In genomic region chr5:103258957-103259704, GRCh38 we compare ENCODE assay signal across 8 cellular contexts. TPM values are rescaled to one million over a fixed set of nuclear protein-coding genes. Genes with fewer than 3 reads are reported as not detected.
DNase-seq lines count a peak whose midpoint lies in the region; ATAC-seq and TF ChIP-seq lines count a peak whose summit lies in the region.

No MANE protein-coding gene starts in this region.

- peak overlapping the region; percentile 92 for H3K4me2 ChIP-seq in OCI-LY1 (ENCODE audit: low read length)

- H3K36me3 Mint-ChIP-seq in natural killer cell, result no peaks in the 10 kb centered on the region

- H3K4me3 ChIP-seq in OCI-LY1 (ENCODE audit: low read depth, low read length, poor library complexity, severe bottlenecking) (peak overlapping the region; percentile 79), esophagus squamous epithelium (peak overlapping the region; percentile 78 to 97 (median 82))

- DNase-seq in CD1c-positive myeloid dendritic cell (ENCODE audit: extremely low spot score) (peak; percentile 65), esophagus squamous epithelium (lab: John Stamatoyannopoulos, UW) (no peak), natural killer cell (peak; percentile 58)
- peak; percentile 71 for DNase-seq in activated T-cell treated with anti-CD3 and anti-CD28 coated beads, Interleukin-2, amount 50 U/mL, for 1 hour
- DNase-seq in stimulated activated naive CD4-positive, alpha-beta T cell treated with Interleukin-2 at 50 U/mL for 16 hours (lab: John Stamatoyannopoulos, UW), result peak; percentile 59

- 0% methylated on average over 3 to 8 of the region's 91 CpGs for WGBS in esophagus squamous epithelium, 2 donors

- no peaks in the 10 kb centered on the region for H3K9me2 ChIP-seq in OCI-LY1 (ENCODE audit: low read depth, low read length)

- H3F3A ChIP-seq in OCI-LY1 (ENCODE audit: insufficient read depth, low read length), result no peaks in the 10 kb centered on the region

- H3K36me3 ChIP-seq in OCI-LY1 (ENCODE audit: insufficient read depth, low read length) (no peaks in the 10 kb centered on the region), esophagus squamous epithelium (no peaks in the 10 kb centered on the region)

- ATAC-seq in GM19324 (IDR thresholded peaks at IDR 0.05; ENCODE audit: low FRiP score, unreplicated experiment) (peak; percentile 47), HG03439 (IDR thresholded peaks at IDR 0.05; ENCODE audit: unreplicated experiment) (peak; percentile 45), natural killer cell (peak; percentile 36 to 59 (median 39))

- no peaks in the 10 kb centered on the region for H4K20me1 ChIP-seq in OCI-LY1 (ENCODE audit: insufficient read depth, low read length)

- H3K27ac ChIP-seq in OCI-LY1 (ENCODE audit: low read depth, low read length, poor library complexity, severe bottlenecking) (no peak overlapping the region), esophagus squamous epithelium (peak overlapping the region; percentile 85 to 92 (median 90))

- no peaks in the 10 kb centered on the region for H3K9me3 ChIP-seq in OCI-LY1 (ENCODE audit: low read length)
- no peaks in the 10 kb centered on the region for H3K9me3 ChIP-seq in esophagus squamous epithelium

- peaks cover 15% of the 10 kb centered on the region for H3K4me1 ChIP-seq in OCI-LY1 (ENCODE audit: insufficient read depth, low read length, severe bottlenecking)
- H3K4me1 ChIP-seq in esophagus squamous epithelium, result peaks cover 0 to 30% (median 0%) of the 10 kb centered on the region in 3 donors

- peaks cover 7% of the 10 kb centered on the region in 2 donors for H3K27me3 Mint-ChIP-seq in natural killer cell (ENCODE audit: low read depth in 2 of 2)

- peak overlapping the region; percentile 93 for H3K4me3 Mint-ChIP-seq in natural killer cell

- peaks cover 10 to 16% of the 10 kb centered on the region in 2 donors for H3K4me1 Mint-ChIP-seq in natural killer cell

- H3K79me2 ChIP-seq in OCI-LY1 (ENCODE audit: insufficient read depth, low read length), result no peaks in the 10 kb centered on the region

- TF ChIP-seq CTCF in OCI-LY1 (IDR thresholded peaks at IDR 0.05; ENCODE audit: low read length) (no peak), esophagus squamous epithelium (IDR thresholded peaks at IDR 0.05) (no peak), natural killer cell (IDR thresholded peaks at IDR 0.05) (no peak)

- H2AFZ ChIP-seq in OCI-LY1 (ENCODE audit: low read length), result no peak overlapping the region

- intact Hi-C loops in esophagus squamous epithelium (cut with DNase I) (no loop called here), natural killer cell (cut with micrococcal nuclease) (loop anchor here (1.0 kb wide), 1 partner anchor 139 kb away; the partner anchor contains the start of genes GIN1 and PPIP5K2)

- H3K27me3 ChIP-seq in OCI-LY1 (ENCODE audit: insufficient read depth, low read length), result no peaks in the 10 kb centered on the region
- no peaks in the 10 kb centered on the region for H3K27me3 ChIP-seq in esophagus squamous epithelium

- H3K27ac Mint-ChIP-seq in natural killer cell, result peak overlapping the region; percentile 60 to 79

- TF ChIP-seq POLR2A in esophagus squamous epithelium (IDR thresholded peaks at IDR 0.05), result no peak

- no peaks in the 10 kb centered on the region for H3K9me3 Mint-ChIP-seq in natural killer cell

- peak overlapping the region; percentile 69 for H3K9ac ChIP-seq in OCI-LY1 (ENCODE audit: low read length)

RNA-seq across cellular contexts. Expression of gene MACIR, which starts 0.6 kb away (rescaled TPM):
- 10 to 100 TPM in 1 of 4 donors, 1 to 10 TPM in 3; 2.3 to 10.1 (median 6.2) TPM for total RNA-seq in esophagus squamous epithelium
- 1 to 10 TPM; 1.5 to 5.3 (median 2.7) TPM for total RNA-seq in natural killer cell
